ENCODE assay signal across 8 cellular contexts in genomic region chr1:22420456-22421053, GRCh38. TPM values are rescaled to one million over a fixed set of nuclear protein-coding genes. Genes with fewer than 3 reads are reported as not detected.
DNase-seq lines count a peak whose midpoint lies in the region; ATAC-seq, FAIRE-seq and TF ChIP-seq lines count a peak whose summit lies in the region.

No MANE protein-coding gene starts in this region.

- intact Hi-C loops in left colon (cut with DNase I, micrococcal nuclease): loop anchor here in 1 of 2 donors (5.0 kb wide), 1 partner anchor 222 kb away; the partner anchor contains the start of gene C1QC

- H3K27ac Mint-ChIP-seq in central memory CD8-positive, alpha-beta T cell (ENCODE audit: low read depth): no peak overlapping the region

- ATAC-seq in central memory CD8-positive, alpha-beta T cell (replicated peaks; ENCODE audit: extremely low read depth, poor library complexity, severe bottlenecking): peak; percentile 49
- ATAC-seq in left colon: peak; percentile 94

- H3K4me3 Mint-ChIP-seq in central memory CD8-positive, alpha-beta T cell: no peak overlapping the region

- no peak overlapping the region for H3K4me3 ChIP-seq in AG04449 (ENCODE audit: low read depth, low read length)
- no peak overlapping the region for H3K4me3 ChIP-seq in WI38 (ENCODE audit: low read depth, low read length)

- no peaks in the 10 kb centered on the region for H3K4me1 Mint-ChIP-seq in central memory CD8-positive, alpha-beta T cell

- H3K36me3 Mint-ChIP-seq in central memory CD8-positive, alpha-beta T cell (ENCODE audit: insufficient read depth): no peaks in the 10 kb centered on the region

- POLR2A ChIA-PET in AG04449 (lab: Yijun Ruan, JAX): no interaction called here

- H3K27me3 Mint-ChIP-seq in central memory CD8-positive, alpha-beta T cell: peaks cover 42% of the 10 kb centered on the region

- TF ChIP-seq CTCF in AG04449 (IDR thresholded peaks at IDR 0.05; ENCODE audit: insufficient read depth, low read length, missing control alignments) (peak; percentile 92), WI38 (IDR thresholded peaks at IDR 0.05; ENCODE audit: low read depth, low read length) (peak; percentile 80)

- H3K9me3 Mint-ChIP-seq in central memory CD8-positive, alpha-beta T cell: no peaks in the 10 kb centered on the region

- CTCF ChIA-PET in AG04449 (lab: Yijun Ruan, JAX): interaction anchor here (0.7 to 7.4 kb wide), 25 partner anchors 8 to 546 kb away, joined by 3 to 330 read pairs (median 4); partner anchors contain the start of genes C1QA, C1QB and C1QC

- FAIRE-seq in GM19239 (lab: Jason Lieb, UNC): no peak

- no peak for DNase-seq in AG04449 (ENCODE audit: low read depth, low spot score)
- DNase-seq in GM19239 (ENCODE audit: insufficient read length, low spot score): peak; percentile 41
- peak; percentile 75 for DNase-seq in NCI-H2171 (lab: John Stamatoyannopoulos, UW)
- no peak for DNase-seq in central memory CD8-positive, alpha-beta T cell (ENCODE audit: low spot score in 2 of 2)
- peak; percentile 67 to 87 for DNase-seq in left colon
- DNase-seq in stimulated activated CD4-positive, alpha-beta T cell treated with anti-CD3 and anti-CD28 coated beads, Interleukin-2, amount 100 ng/mL, for 48 hours: peak; percentile 32 to 48
- DNase-seq in cerebellar nuclear complex (lab: John Stamatoyannopoulos, UW): no peak

RNA-seq across cellular contexts. Expression of gene ZBTB40, which starts 31.1 kb away (rescaled TPM):
- 10 to 100 TPM; 12.7 to 14.0 TPM for total RNA-seq in left colon

Comparison
In these comparisons a context has a peak if more than half of its experiments do, and no peak if none do; other contexts are left out.
1. DNase-seq: peak in GM19239 (single experiment), NCI-H2171 (single experiment), left colon (2 of 2) and stimulated activated CD4-positive, alpha-beta T cell treated with anti-CD3 and anti-CD28 coated beads, Interleukin-2, amount 100 ng/mL, for 48 hours (2 of 2); none in AG04449 (single experiment), central memory CD8-positive, alpha-beta T cell (0 of 2) and cerebellar nuclear complex (0 of 2).